8 cellular contexts compared by ENCODE assay signal in the genomic region with DNA sequence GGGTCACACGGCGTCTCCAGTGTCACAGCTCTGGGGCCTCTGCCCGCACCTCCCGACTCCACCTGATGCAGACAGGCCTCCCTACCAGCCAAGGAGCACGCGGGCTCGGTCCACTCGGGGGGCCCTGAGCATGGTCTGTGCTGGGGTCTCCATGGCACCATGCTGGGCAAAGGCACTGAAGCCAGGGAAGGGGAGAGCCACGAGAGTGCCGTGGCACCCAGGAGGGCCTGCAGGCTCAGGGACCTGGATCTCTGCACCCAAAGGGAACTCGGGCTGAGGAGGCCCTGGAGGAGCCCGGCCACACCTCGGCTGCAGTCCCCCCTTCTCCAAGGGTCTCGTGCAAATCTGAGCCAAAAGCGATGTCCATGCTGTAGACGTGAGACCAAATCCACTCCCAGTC. TPM values are rescaled to one million over a fixed set of nuclear protein-coding genes. Genes with fewer than 3 reads are reported as not detected.
DNase-seq lines count a peak whose midpoint lies in the region; ATAC-seq and TF ChIP-seq lines count a peak whose summit lies in the region.
"Not testable (repeated sequence)": the region's sequence is repeated elsewhere in the genome, so short reads cannot be mapped to it uniquely, and the experiment has no call there.
"Had no signal": no experiment of that assay in that cellular context is flagged by ENCODE, and none has a peak within 500 bp of the region (broad histone marks: within the 10 kb centered on the region; RNA-seq: fewer than 3 reads in every experiment).

No MANE protein-coding gene starts in this region.

- H3K36me3 ChIP-seq in neural progenitor cell, sigmoid colon: not testable (repeated sequence)

- TF ChIP-seq POLR2A in sigmoid colon (IDR thresholded peaks at IDR 0.05): not testable (repeated sequence)

- not testable (repeated sequence) for TF ChIP-seq CTCF in glutamatergic neuron (IDR thresholded peaks at IDR 0.05; ENCODE audit: partially characterized antibody, unreplicated experiment); neural progenitor cell (IDR thresholded peaks at IDR 0.05); sigmoid colon (IDR thresholded peaks at IDR 0.05); type B pancreatic cell (conservative IDR thresholded peaks at IDR 0.05)

- not testable (repeated sequence) for H3K4me1 Mint-ChIP-seq in T-helper 17 cell; activated naive CD4-positive, alpha-beta T cell treated with anti-CD3 and anti-CD28 coated beads for 36 hours (ENCODE audit: low read depth); glutamatergic neuron (ENCODE audit: low read depth, unreplicated experiment); type B pancreatic cell (ENCODE audit: unreplicated experiment)
- peaks cover 12% of the 10 kb centered on the region for H3K4me1 Mint-ChIP-seq in neural progenitor cell

- H3K9me3 Mint-ChIP-seq in activated naive CD4-positive, alpha-beta T cell treated with anti-CD3 and anti-CD28 coated beads for 36 hours; glutamatergic neuron (ENCODE audit: unreplicated experiment); neural progenitor cell; type B pancreatic cell: not testable (repeated sequence)

- not testable (repeated sequence) for H3K9ac ChIP-seq in neural progenitor cell

- not testable (repeated sequence) for H4K20me1 ChIP-seq in neural progenitor cell (ENCODE audit: low read depth)

- not testable (repeated sequence) for H3K79me2 ChIP-seq in neural progenitor cell (ENCODE audit: low read depth)

- H3K4me3 ChIP-seq in neural progenitor cell, sigmoid colon: not testable (repeated sequence)

- intact Hi-C loops in activated naive CD4-positive, alpha-beta T cell treated with anti-CD3 and anti-CD28 coated beads for 36 hours (cut with micrococcal nuclease): not testable (repeated sequence)
- intact Hi-C loops in sigmoid colon (cut with DNase I): loop anchor here (5.0 kb wide), 1 partner anchor 87 kb away; no protein-coding TSS in a partner anchor

- H3K4me1 ChIP-seq in neural progenitor cell: peaks cover 11% of the 10 kb centered on the region
- H3K4me1 ChIP-seq in sigmoid colon: not testable (repeated sequence)

- H3K9me3 ChIP-seq in T-helper 17 cell (ENCODE audit: control insufficient read depth, low read length, poor library complexity, severe bottlenecking); neural progenitor cell (ENCODE audit: low read depth); sigmoid colon: not testable (repeated sequence)

- peak overlapping the region; percentile 55 for H3K27ac ChIP-seq in neural progenitor cell
- not testable (repeated sequence) for H3K27ac ChIP-seq in sigmoid colon

- 91 to 94% methylated on average over 14 of the region's 16 CpGs for WGBS in sigmoid colon, 2 donors

- CTCF ChIA-PET in activated naive CD4-positive, alpha-beta T cell treated with anti-CD3 and anti-CD28 coated beads for 36 hours (lab: Charles Lee): not testable (repeated sequence)

- not testable (repeated sequence) for H2AFZ ChIP-seq in neural progenitor cell (replicated peaks)

- H3F3A ChIP-seq in neural progenitor cell (ENCODE audit: low read depth): not testable (repeated sequence)

- H3K27me3 ChIP-seq in neural progenitor cell, sigmoid colon: not testable (repeated sequence)

- peak overlapping the region; percentile 70 for H3K4me2 ChIP-seq in neural progenitor cell

- H3K27me3 Mint-ChIP-seq in T-helper 17 cell; activated naive CD4-positive, alpha-beta T cell treated with anti-CD3 and anti-CD28 coated beads for 36 hours (ENCODE audit: low read depth); glutamatergic neuron (ENCODE audit: unreplicated experiment); neural progenitor cell (ENCODE audit: insufficient read depth, low read depth); type B pancreatic cell: not testable (repeated sequence)

- DNase-seq in T-helper 17 cell (peak in 2 of 3 donors; percentile 7), glutamatergic neuron (peak; percentile 13), islet precursor cell (peak; percentile 46), sigmoid colon (peak; percentile 63), type B pancreatic cell (ENCODE audit: extremely low spot score, unreplicated experiment) (peak; percentile 72)
- peak; percentile 1 for DNase-seq in activated naive CD4-positive, alpha-beta T cell treated with anti-CD3 and anti-CD28 coated beads for 36 hours
- not testable (repeated sequence) for DNase-seq in neural progenitor cell (ENCODE audit: low spot score)

- not testable (repeated sequence) for H3K36me3 Mint-ChIP-seq in T-helper 17 cell (ENCODE audit: low read depth); activated naive CD4-positive, alpha-beta T cell treated with anti-CD3 and anti-CD28 coated beads for 36 hours (ENCODE audit: low read depth); neural progenitor cell; type B pancreatic cell
- H3K36me3 Mint-ChIP-seq in glutamatergic neuron (ENCODE audit: unreplicated experiment): peaks cover 13% of the 10 kb centered on the region

- not testable (repeated sequence) for H3K4me3 Mint-ChIP-seq in T-helper 17 cell; activated naive CD4-positive, alpha-beta T cell treated with anti-CD3 and anti-CD28 coated beads for 36 hours; glutamatergic neuron (ENCODE audit: unreplicated experiment); neural progenitor cell; type B pancreatic cell

- TF ChIP-seq EP300 in sigmoid colon (IDR thresholded peaks at IDR 0.05): not testable (repeated sequence)

- not testable (repeated sequence) for ATAC-seq in T-helper 17 cell

- H3K27ac Mint-ChIP-seq in T-helper 17 cell; activated naive CD4-positive, alpha-beta T cell treated with anti-CD3 and anti-CD28 coated beads for 36 hours; glutamatergic neuron (ENCODE audit: unreplicated experiment); neural progenitor cell; type B pancreatic cell: not testable (repeated sequence)

RNA-seq across cellular contexts. Expression of a gene that starts 6.4 kb away (rescaled TPM):
- total RNA-seq in T-helper 17 cell (10 to 100 TPM; 27.7 to 37.1 TPM), glutamatergic neuron (ENCODE audit: unreplicated experiment) (73.0 TPM), neural progenitor cell (ENCODE audit: low replicate concordance) (0.92 and 9.5 TPM in 2 replicates), sigmoid colon (1 to 10 TPM; 1.8 to 8.0 (median 3.7) TPM), type B pancreatic cell (ENCODE audit: low replicate concordance) (20.8 and 27.5 TPM in 2 replicates)
- 1 to 10 TPM; 3.6 TPM for total RNA-seq in activated naive CD4-positive, alpha-beta T cell treated with anti-CD3 and anti-CD28 coated beads for 36 hours
- polyA plus RNA-seq in sigmoid colon: 1 to 10 TPM in 1 of 3 donors, under 1 TPM in 1, not detected in 1; 0.60 to 4.9 TPM

RNA-seq across cellular contexts. Expression of a gene that starts 48.2 kb away (rescaled TPM):
- total RNA-seq in T-helper 17 cell (100 to 1,000 TPM; 179 to 200 TPM), glutamatergic neuron (ENCODE audit: unreplicated experiment) (104 TPM), neural progenitor cell (ENCODE audit: low replicate concordance) (37.5 and 45.1 TPM in 2 replicates), sigmoid colon (10 to 100 TPM; 21.4 to 38.8 (median 24.6) TPM), type B pancreatic cell (ENCODE audit: low replicate concordance) (38.2 and 55.6 TPM in 2 replicates)
- total RNA-seq in activated naive CD4-positive, alpha-beta T cell treated with anti-CD3 and anti-CD28 coated beads for 36 hours: 10 to 100 TPM; 42.4 to 45.4 TPM
- 10 to 100 TPM; 12.9 to 28.3 (median 14.4) TPM for polyA plus RNA-seq in sigmoid colon

RNA-seq across cellular contexts. Expression of a gene that starts 48.3 kb away (rescaled TPM):
- total RNA-seq in T-helper 17 cell: 1 to 10 TPM; 1.0 to 2.6 TPM
- 10 to 100 TPM; 24.0 to 29.9 TPM for total RNA-seq in activated naive CD4-positive, alpha-beta T cell treated with anti-CD3 and anti-CD28 coated beads for 36 hours
- total RNA-seq in glutamatergic neuron (ENCODE audit: unreplicated experiment): 3.9 TPM
- 32.3 and 32.6 TPM in 2 replicates for total RNA-seq in neural progenitor cell (ENCODE audit: low replicate concordance)
- under 1 TPM in 3 of 4 donors, not detected in 1; 0.16 to 0.83 (median 0.54) TPM for total RNA-seq in sigmoid colon
- 1 to 10 TPM; 1.2 to 7.7 (median 3.9) TPM for polyA plus RNA-seq in sigmoid colon
- total RNA-seq in type B pancreatic cell (ENCODE audit: low replicate concordance): 9.3 and 18.2 TPM in 2 replicates

RNA-seq across cellular contexts. Expression of a gene that starts 59.9 kb away (rescaled TPM):
- 10 to 100 TPM in 1 of 2 donors, 1 to 10 TPM in 1; 9.3 to 31.2 TPM for total RNA-seq in T-helper 17 cell
- total RNA-seq in activated naive CD4-positive, alpha-beta T cell treated with anti-CD3 and anti-CD28 coated beads for 36 hours: not detected
- total RNA-seq in glutamatergic neuron (ENCODE audit: unreplicated experiment): 42.8 TPM
- total RNA-seq in neural progenitor cell (ENCODE audit: low replicate concordance): 0.25 and 0.60 TPM in 2 replicates
- 10 to 100 TPM in 1 of 4 donors, 1 to 10 TPM in 2, under 1 TPM in 1; 0.71 to 12.7 (median 2.4) TPM for total RNA-seq in sigmoid colon
- polyA plus RNA-seq in sigmoid colon: 1 to 10 TPM in 1 of 3 donors, under 1 TPM in 1, not detected in 1; 0.46 to 2.0 TPM
- total RNA-seq in type B pancreatic cell (ENCODE audit: low replicate concordance): 2.2 and 4.0 TPM in 2 replicates
- total RNA-seq: GM23248 had no signal
- polyA plus RNA-seq: GM23248 had no signal
